In genomic region chr2:72367530-72368225, GRCh38 we compare ENCODE assay signal across 10 cellular contexts.
A peak's percentile ranks its signal among the peaks of the same experiment; 100 is the strongest.
DNase-seq lines count a peak whose midpoint lies in the region; ATAC-seq and TF ChIP-seq lines count a peak whose summit lies in the region.
"Had no signal": no experiment of that assay in that cellular context is flagged by ENCODE, and none has a peak within 500 bp of the region (broad histone marks: within the 10 kb centered on the region; RNA-seq: fewer than 3 reads in every experiment).

No MANE protein-coding gene starts in this region.

- intact Hi-C loops in body of pancreas (cut with DNase I) = no loop called here

- H3K4me3 ChIP-seq in body of pancreas = no peak overlapping the region

- POLR2A ChIA-PET in T-cell (lab: Charles Lee) = no interaction called here

- no peak overlapping the region for H3K27ac Mint-ChIP-seq in T-cell

- peak; percentile 25 for DNase-seq in DMS53 (lab: John Stamatoyannopoulos, UW)
- DNase-seq in DMS53 treated with DMSO at 0.1 percent for 48 hours (lab: John Stamatoyannopoulos, UW; ENCODE audit: unreplicated experiment) = no peak
- peak; percentile 52 to 66 (median 56) for DNase-seq in body of pancreas
- DNase-seq in iPS DF 19.7 (ENCODE audit: low read depth, low spot score) = peak; percentile 38
- DNase-seq in ureter (ENCODE audit: low spot score) = peak; percentile 48
- DNase-seq in occipital lobe (lab: John Stamatoyannopoulos, UW) = no peak
- DNase-seq in T-cell = no peak
- DNase-seq: effector CD4-positive, alpha-beta T cell; stimulated activated CD4-positive, alpha-beta T cell treated with anti-CD3 and anti-CD28 coated beads, Interleukin-15, amount 100 ng/mL, for 24 hours had no signal

- no peaks in the 10 kb centered on the region for H3K4me1 ChIP-seq in body of pancreas

- TF ChIP-seq CTCF in body of pancreas (IDR thresholded peaks at IDR 0.05) = peak in 3 of 7 experiments; percentile 24 to 27 (median 26)

- CTCF ChIA-PET in T-cell (lab: Charles Lee) = no interaction called here

- no peak overlapping the region for H3K27ac ChIP-seq in body of pancreas

- no peaks in the 10 kb centered on the region for H3K27me3 ChIP-seq in body of pancreas

- peaks cover 10 to 19% (median 13%) of the 10 kb centered on the region in 3 donors for H3K9me3 Mint-ChIP-seq in T-cell

- H3K4me3 Mint-ChIP-seq in T-cell = no peak overlapping the region

- H3K4me1 Mint-ChIP-seq in T-cell = no peaks in the 10 kb centered on the region

- TF ChIP-seq POLR2A in body of pancreas (IDR thresholded peaks at IDR 0.05) = no peak

- no peaks in the 10 kb centered on the region for H3K36me3 ChIP-seq in body of pancreas (replicated peaks in 1 of 2; ENCODE audit: insufficient read depth in 1 of 2, low read depth in 2 of 2)

- 81 to 85% methylated on average over 5 of the region's 5 CpGs for WGBS in body of pancreas, 2 donors

- no peaks in the 10 kb centered on the region for H3K27me3 Mint-ChIP-seq in T-cell

- peaks cover 52% of the 10 kb centered on the region for H3K36me3 Mint-ChIP-seq in T-cell

- ATAC-seq in body of pancreas (no peak), HG03196 (IDR thresholded peaks at IDR 0.05; ENCODE audit: unreplicated experiment) (no peak), T-cell (replicated peaks in 1 of 4) (no peak)

- H3K9me3 ChIP-seq in body of pancreas = no peaks in the 10 kb centered on the region

Comparison
In these comparisons a context has a peak if more than half of its experiments do, and no peak if none do; other contexts are left out.
1. DNase-seq: peak in DMS53 (single experiment), body of pancreas (4 of 4), iPS DF 19.7 (single experiment) and ureter (single experiment); none in DMS53 treated with DMSO at 0.1 percent for 48 hours (single experiment), occipital lobe (single experiment) and T-cell (0 of 34).